6 cellular contexts compared by ENCODE assay signal in genomic region chr12:55818140-55818728, GRCh38. TPM values are rescaled to one million over a fixed set of nuclear protein-coding genes. Genes with fewer than 3 reads are reported as not detected.
DNase-seq lines count a peak whose midpoint lies in the region; ATAC-seq and TF ChIP-seq lines count a peak whose summit lies in the region.

No MANE protein-coding gene starts in this region.

- TF ChIP-seq POLR2A in Peyer's patch (IDR thresholded peaks at IDR 0.05) = no peak

- TF ChIP-seq CTCF in Peyer's patch (IDR thresholded peaks at IDR 0.05) = no peak

- H3K27ac ChIP-seq in Peyer's patch = peak overlapping the region; percentile 70 to 88 (median 84)
- no peak overlapping the region for H3K27ac ChIP-seq in iPS-18a (ENCODE audit: low read length)

- H3K9me3 ChIP-seq in Peyer's patch (no peaks in the 10 kb centered on the region), iPS-18a (ENCODE audit: control insufficient read depth, low read depth, low read length) (no peaks in the 10 kb centered on the region)

- H3K36me3 ChIP-seq in Peyer's patch = peaks cover 0 to 56% (median 0%) of the 10 kb centered on the region in 3 donors
- H3K36me3 ChIP-seq in iPS-18a (ENCODE audit: control insufficient read depth, low read depth, low read length) = peaks cover 53% of the 10 kb centered on the region

- H3K27me3 ChIP-seq in Peyer's patch (no peaks in the 10 kb centered on the region), iPS-18a (ENCODE audit: control insufficient read depth, insufficient read depth, low read length) (no peaks in the 10 kb centered on the region)

- peak overlapping the region; percentile 53 for H3K9ac ChIP-seq in iPS-18a (ENCODE audit: low read length)

- peak; percentile 14 for ATAC-seq in GM21786 (IDR thresholded peaks at IDR 0.05; ENCODE audit: unreplicated experiment)

- peak overlapping the region; percentile 67 to 80 (median 78) for H3K4me3 ChIP-seq in Peyer's patch
- H3K4me3 ChIP-seq in iPS-18a (ENCODE audit: low read length) = peak overlapping the region; percentile 99

- peaks cover 0 to 37% (median 2%) of the 10 kb centered on the region in 4 donors for H3K4me1 ChIP-seq in Peyer's patch
- H3K4me1 ChIP-seq in iPS-18a (ENCODE audit: control insufficient read depth, low read depth, low read length) = peaks cover 27% of the 10 kb centered on the region

- DNase-seq in AML-193 (lab: John Stamatoyannopoulos, UW) = peak; percentile 72 to 74
- no peak for DNase-seq in Peyer's patch
- DNase-seq in activated gamma-delta T cell treated with Interleukin-2 at 50 U/mL for 16 hours = no peak
- no peak for DNase-seq in cerebellar nuclear complex (lab: John Stamatoyannopoulos, UW)

RNA-seq across cellular contexts. Expression of gene ORMDL2, which starts 0.4 kb away (rescaled TPM):
- total RNA-seq in Peyer's patch = 10 to 100 TPM in 3 of 4 donors, 1 to 10 TPM in 1; 5.0 to 31.2 (median 24.2) TPM

RNA-seq across cellular contexts. Expression of gene SARNP, which starts 0.7 kb away (rescaled TPM):
- total RNA-seq in Peyer's patch = 10 to 100 TPM; 21.9 to 60.2 (median 44.9) TPM

RNA-seq across cellular contexts. Expression of gene DNAJC14, which starts 11.2 kb away (rescaled TPM):
- total RNA-seq in Peyer's patch = 10 to 100 TPM; 35.4 to 43.4 (median 43.0) TPM

RNA-seq across cellular contexts. Expression of gene MMP19, which starts 24.5 kb away (rescaled TPM):
- 10 to 100 TPM in 1 of 4 donors, 1 to 10 TPM in 3; 3.3 to 44.6 (median 5.2) TPM for total RNA-seq in Peyer's patch

Comparison
In these comparisons a context has a peak if more than half of its experiments do, and no peak if none do; other contexts are left out.
1. DNase-seq: peak in AML-193 (2 of 2); none in Peyer's patch (0 of 3), activated gamma-delta T cell treated with Interleukin-2 at 50 U/mL for 16 hours (single experiment) and cerebellar nuclear complex (0 of 2).